ENCODE assay signal across 26 cellular contexts in the genomic region with DNA sequence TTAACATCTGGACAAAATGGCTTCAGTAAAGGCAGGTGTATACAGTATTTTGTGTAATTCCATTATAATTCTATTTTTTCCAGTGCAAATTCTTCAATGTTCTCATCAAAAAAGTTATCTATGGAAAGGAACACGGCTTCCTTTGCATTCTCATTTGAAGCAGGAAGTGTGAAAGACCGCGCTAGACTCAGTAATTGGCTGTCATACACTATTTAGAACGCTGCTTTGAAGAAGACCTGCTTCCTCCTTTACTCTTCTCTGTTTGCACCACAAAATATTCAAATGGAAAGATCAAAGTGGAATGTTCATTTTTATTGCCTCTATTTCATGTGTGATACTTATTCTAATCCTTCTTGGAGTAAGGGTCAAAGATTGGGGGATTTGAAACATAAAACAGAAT.
"Had no signal": no experiment of that assay in that cellular context is flagged by ENCODE, and none has a peak within 500 bp of the region (broad histone marks: within the 10 kb centered on the region; RNA-seq: fewer than 3 reads in every experiment).

No MANE protein-coding gene starts in this region.

- H3K4me1 ChIP-seq: gastrocnemius medialis, prostate gland, right atrium auricular region, suprapubic skin, vagina had no signal

- H3K9me3 ChIP-seq: gastrocnemius medialis, prostate gland, right atrium auricular region, suprapubic skin, transverse colon, vagina had no signal

- H3K36me3 Mint-ChIP-seq: naive thymus-derived CD4-positive, alpha-beta T cell had no signal

- ATAC-seq: esophagus mucosa; gastrocnemius medialis; left lobe of liver; naive thymus-derived CD4-positive, alpha-beta T cell; sciatic nerve; stimulated activated naive CD8-positive, alpha-beta T cell treated with anti-CD3 and anti-CD28 coated beads, Interleukin-15, amount 100 ng/mL, for 72 hours had no signal

- H3K27ac ChIP-seq: gastrocnemius medialis, prostate gland, right atrium auricular region, suprapubic skin, transverse colon, vagina had no signal

- H3K27me3 ChIP-seq: gastrocnemius medialis, right atrium auricular region, suprapubic skin, transverse colon, vagina had no signal

- H3K4me3 ChIP-seq: gastrocnemius medialis, lung, prostate gland, right atrium auricular region, smooth muscle cell, suprapubic skin, transverse colon, vagina had no signal

- H3K4me2 ChIP-seq: smooth muscle cell had no signal

- H3K27me3 Mint-ChIP-seq: memory B cell; naive thymus-derived CD4-positive, alpha-beta T cell; stimulated activated naive CD8-positive, alpha-beta T cell treated with anti-CD3 and anti-CD28 coated beads, Interleukin-15, amount 100 ng/mL, for 72 hours had no signal

- H3K36me3 ChIP-seq: gastrocnemius medialis, prostate gland, right atrium auricular region, suprapubic skin, transverse colon, vagina had no signal

- H3K4me1 Mint-ChIP-seq: memory B cell; naive thymus-derived CD4-positive, alpha-beta T cell; stimulated activated naive CD8-positive, alpha-beta T cell treated with anti-CD3 and anti-CD28 coated beads, Interleukin-15, amount 100 ng/mL, for 72 hours had no signal

- DNase-seq: cortex of kidney; foreskin fibroblast; gastrocnemius medialis; head of caudate nucleus; kidney; midbrain; naive thymus-derived CD4-positive, alpha-beta T cell; nucleus accumbens; stimulated activated CD4-positive, alpha-beta T cell treated with anti-CD3 and anti-CD28 coated beads, Interleukin-12 subunit alpha, Interleukin-12 subunit beta, amount 100 ng/mL, for 4 hours; stimulated activated CD4-positive, alpha-beta T cell treated with anti-CD3 and anti-CD28 coated beads, Interleukin-1b, Interleukin-23, amount 100 ng/mL, for 48 hours; stimulated activated CD4-positive, alpha-beta T cell treated with anti-CD3 and anti-CD28 coated beads, Interleukin-4, amount 100 ng/mL, for 1 hour; stimulated activated CD8-positive, alpha-beta memory T cell treated with anti-CD3 and anti-CD28 coated beads, Interleukin-4, amount 100 ng/mL, for 48 hours; stimulated activated naive CD4-positive, alpha-beta T cell; stimulated activated naive CD8-positive, alpha-beta T cell treated with anti-CD3 and anti-CD28 coated beads, Interleukin-15, amount 100 ng/mL, for 72 hours; transverse colon had no signal

- H3K4me3 Mint-ChIP-seq: memory B cell; naive thymus-derived CD4-positive, alpha-beta T cell; nephron; stimulated activated naive CD8-positive, alpha-beta T cell treated with anti-CD3 and anti-CD28 coated beads, Interleukin-15, amount 100 ng/mL, for 72 hours had no signal

- H3K27ac Mint-ChIP-seq: memory B cell; naive thymus-derived CD4-positive, alpha-beta T cell; nephron; stimulated activated naive CD8-positive, alpha-beta T cell treated with anti-CD3 and anti-CD28 coated beads, Interleukin-15, amount 100 ng/mL, for 72 hours had no signal
